In the genomic region with DNA sequence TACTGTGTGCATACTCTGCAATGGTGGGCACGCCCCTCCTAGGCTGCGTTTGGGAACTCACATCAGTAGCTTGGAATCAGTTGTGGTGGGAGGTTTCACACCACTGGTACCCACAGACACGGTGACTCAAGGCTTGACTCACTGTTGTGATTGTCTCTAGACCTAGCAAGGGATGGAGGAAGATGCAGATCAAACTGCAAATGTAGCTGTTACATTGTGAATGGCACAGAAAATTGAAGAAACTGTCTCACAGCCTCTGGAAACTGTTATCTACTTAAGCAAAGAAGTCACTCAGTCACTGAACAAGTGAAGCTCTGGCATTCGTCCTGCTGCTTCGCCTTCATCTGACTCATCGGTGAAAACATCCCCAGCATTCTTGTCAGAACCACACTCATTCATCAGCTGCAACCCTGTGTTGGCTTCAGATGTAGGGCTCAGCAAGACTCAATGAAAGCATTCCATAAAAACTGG, we compare ENCODE assay signal across 2 cellular contexts.
TF ChIP-seq lines count a peak whose summit lies in the region.

No MANE protein-coding gene starts in this region.

TF ChIP-seq in GM12878, 131 proteins besides CTCF, POLR2A, EP300 and RAD21 (continued from another document):
- TF ChIP-seq, protein P1, sequence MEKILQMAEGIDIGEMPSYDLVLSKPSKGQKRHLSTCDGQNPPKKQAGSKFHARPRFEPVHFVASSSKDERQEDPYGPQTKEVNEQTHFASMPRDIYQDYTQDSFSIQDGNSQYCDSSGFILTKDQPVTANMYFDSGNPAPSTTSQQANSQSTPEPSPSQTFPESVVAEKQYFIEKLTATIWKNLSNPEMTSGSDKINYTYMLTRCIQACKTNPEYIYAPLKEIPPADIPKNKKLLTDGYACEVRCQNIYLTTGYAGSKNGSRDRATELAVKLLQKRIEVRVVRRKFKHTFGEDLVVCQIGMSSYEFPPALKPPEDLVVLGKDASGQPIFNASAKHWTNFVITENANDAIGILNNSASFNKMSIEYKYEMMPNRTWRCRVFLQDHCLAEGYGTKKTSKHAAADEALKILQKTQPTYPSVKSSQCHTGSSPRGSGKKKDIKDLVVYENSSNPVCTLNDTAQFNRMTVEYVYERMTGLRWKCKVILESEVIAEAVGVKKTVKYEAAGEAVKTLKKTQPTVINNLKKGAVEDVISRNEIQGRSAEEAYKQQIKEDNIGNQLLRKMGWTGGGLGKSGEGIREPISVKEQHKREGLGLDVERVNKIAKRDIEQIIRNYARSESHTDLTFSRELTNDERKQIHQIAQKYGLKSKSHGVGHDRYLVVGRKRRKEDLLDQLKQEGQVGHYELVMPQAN (conservative IDR thresholded peaks at IDR 0.05): no peak
- no peak for TF ChIP-seq ZSCAN29 (IDR thresholded peaks at IDR 0.05)
- no peak for TF ChIP-seq ZNF274 (IDR thresholded peaks at IDR 0.05; ENCODE audit: insufficient read depth, insufficient read length)
- no peak for TF ChIP-seq FOXM1 (IDR thresholded peaks at IDR 0.05; ENCODE audit: low read depth, low read length)
- no peak for TF ChIP-seq ESRRA (IDR thresholded peaks at IDR 0.05; ENCODE audit: low read length)
- TF ChIP-seq MTA3 (IDR thresholded peaks at IDR 0.05; ENCODE audit: borderline replicate concordance, low read length): no peak
- TF ChIP-seq EGR1 (IDR thresholded peaks at IDR 0.05; ENCODE audit: borderline replicate concordance in 1 of 2, low read depth in 2 of 2, low read length in 2 of 2): no peak
- TF ChIP-seq CHD4 (IDR thresholded peaks at IDR 0.05): no peak
- TF ChIP-seq FOXK2 (IDR thresholded peaks at IDR 0.05): no peak
- TF ChIP-seq GABPA (IDR thresholded peaks at IDR 0.05; ENCODE audit: low read depth): no peak

TF ChIP-seq in GM23338, 12 proteins besides CTCF, POLR2A, EP300 and RAD21 (continued from another document):
- TF ChIP-seq, protein P2, sequence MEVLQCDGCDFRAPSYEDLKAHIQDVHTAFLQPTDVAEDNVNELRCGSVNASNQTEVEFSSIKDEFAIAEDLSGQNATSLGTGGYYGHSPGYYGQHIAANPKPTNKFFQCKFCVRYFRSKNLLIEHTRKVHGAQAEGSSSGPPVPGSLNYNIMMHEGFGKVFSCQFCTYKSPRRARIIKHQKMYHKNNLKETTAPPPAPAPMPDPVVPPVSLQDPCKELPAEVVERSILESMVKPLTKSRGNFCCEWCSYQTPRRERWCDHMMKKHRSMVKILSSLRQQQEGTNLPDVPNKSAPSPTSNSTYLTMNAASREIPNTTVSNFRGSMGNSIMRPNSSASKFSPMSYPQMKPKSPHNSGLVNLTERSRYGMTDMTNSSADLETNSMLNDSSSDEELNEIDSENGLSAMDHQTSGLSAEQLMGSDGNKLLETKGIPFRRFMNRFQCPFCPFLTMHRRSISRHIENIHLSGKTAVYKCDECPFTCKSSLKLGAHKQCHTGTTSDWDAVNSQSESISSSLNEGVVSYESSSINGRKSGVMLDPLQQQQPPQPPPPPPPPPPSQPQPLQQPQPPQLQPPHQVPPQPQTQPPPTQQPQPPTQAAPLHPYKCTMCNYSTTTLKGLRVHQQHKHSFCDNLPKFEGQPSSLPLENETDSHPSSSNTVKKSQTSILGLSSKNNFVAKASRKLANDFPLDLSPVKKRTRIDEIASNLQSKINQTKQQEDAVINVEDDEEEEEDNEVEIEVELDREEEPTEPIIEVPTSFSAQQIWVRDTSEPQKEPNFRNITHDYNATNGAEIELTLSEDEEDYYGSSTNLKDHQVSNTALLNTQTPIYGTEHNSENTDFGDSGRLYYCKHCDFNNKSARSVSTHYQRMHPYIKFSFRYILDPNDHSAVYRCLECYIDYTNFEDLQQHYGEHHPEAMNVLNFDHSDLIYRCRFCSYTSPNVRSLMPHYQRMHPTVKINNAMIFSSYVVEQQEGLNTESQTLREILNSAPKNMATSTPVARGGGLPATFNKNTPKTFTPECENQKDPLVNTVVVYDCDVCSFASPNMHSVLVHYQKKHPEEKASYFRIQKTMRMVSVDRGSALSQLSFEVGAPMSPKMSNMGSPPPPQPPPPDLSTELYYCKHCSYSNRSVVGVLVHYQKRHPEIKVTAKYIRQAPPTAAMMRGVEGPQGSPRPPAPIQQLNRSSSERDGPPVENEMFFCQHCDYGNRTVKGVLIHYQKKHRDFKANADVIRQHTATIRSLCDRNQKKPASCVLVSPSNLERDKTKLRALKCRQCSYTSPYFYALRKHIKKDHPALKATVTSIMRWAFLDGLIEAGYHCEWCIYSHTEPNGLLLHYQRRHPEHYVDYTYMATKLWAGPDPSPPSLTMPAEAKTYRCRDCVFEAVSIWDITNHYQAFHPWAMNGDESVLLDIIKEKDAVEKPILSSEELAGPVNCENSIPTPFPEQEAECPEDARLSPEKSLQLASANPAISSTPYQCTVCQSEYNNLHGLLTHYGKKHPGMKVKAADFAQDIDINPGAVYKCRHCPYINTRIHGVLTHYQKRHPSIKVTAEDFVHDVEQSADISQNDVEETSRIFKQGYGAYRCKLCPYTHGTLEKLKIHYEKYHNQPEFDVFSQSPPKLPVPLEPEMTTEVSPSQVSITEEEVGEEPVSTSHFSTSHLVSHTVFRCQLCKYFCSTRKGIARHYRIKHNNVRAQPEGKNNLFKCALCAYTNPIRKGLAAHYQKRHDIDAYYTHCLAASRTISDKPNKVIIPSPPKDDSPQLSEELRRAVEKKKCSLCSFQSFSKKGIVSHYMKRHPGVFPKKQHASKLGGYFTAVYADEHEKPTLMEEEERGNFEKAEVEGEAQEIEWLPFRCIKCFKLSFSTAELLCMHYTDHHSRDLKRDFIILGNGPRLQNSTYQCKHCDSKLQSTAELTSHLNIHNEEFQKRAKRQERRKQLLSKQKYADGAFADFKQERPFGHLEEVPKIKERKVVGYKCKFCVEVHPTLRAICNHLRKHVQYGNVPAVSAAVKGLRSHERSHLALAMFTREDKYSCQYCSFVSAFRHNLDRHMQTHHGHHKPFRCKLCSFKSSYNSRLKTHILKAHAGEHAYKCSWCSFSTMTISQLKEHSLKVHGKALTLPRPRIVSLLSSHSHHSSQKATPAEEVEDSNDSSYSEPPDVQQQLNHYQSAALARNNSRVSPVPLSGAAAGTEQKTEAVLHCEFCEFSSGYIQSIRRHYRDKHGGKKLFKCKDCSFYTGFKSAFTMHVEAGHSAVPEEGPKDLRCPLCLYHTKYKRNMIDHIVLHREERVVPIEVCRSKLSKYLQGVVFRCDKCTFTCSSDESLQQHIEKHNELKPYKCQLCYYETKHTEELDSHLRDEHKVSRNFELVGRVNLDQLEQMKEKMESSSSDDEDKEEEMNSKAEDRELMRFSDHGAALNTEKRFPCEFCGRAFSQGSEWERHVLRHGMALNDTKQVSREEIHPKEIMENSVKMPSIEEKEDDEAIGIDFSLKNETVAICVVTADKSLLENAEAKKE (CRISPR knock-in tag; IDR thresholded peaks at IDR 0.05): no peak
- TF ChIP-seq, protein P3, sequence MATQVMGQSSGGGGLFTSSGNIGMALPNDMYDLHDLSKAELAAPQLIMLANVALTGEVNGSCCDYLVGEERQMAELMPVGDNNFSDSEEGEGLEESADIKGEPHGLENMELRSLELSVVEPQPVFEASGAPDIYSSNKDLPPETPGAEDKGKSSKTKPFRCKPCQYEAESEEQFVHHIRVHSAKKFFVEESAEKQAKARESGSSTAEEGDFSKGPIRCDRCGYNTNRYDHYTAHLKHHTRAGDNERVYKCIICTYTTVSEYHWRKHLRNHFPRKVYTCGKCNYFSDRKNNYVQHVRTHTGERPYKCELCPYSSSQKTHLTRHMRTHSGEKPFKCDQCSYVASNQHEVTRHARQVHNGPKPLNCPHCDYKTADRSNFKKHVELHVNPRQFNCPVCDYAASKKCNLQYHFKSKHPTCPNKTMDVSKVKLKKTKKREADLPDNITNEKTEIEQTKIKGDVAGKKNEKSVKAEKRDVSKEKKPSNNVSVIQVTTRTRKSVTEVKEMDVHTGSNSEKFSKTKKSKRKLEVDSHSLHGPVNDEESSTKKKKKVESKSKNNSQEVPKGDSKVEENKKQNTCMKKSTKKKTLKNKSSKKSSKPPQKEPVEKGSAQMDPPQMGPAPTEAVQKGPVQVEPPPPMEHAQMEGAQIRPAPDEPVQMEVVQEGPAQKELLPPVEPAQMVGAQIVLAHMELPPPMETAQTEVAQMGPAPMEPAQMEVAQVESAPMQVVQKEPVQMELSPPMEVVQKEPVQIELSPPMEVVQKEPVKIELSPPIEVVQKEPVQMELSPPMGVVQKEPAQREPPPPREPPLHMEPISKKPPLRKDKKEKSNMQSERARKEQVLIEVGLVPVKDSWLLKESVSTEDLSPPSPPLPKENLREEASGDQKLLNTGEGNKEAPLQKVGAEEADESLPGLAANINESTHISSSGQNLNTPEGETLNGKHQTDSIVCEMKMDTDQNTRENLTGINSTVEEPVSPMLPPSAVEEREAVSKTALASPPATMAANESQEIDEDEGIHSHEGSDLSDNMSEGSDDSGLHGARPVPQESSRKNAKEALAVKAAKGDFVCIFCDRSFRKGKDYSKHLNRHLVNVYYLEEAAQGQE (IDR thresholded peaks at IDR 0.05; ENCODE audit: unreplicated experiment): no peak
- no peak for TF ChIP-seq NANOG (IDR thresholded peaks at IDR 0.05; ENCODE audit: borderline replicate concordance)
- TF ChIP-seq EZH2phosphoT487 (IDR thresholded peaks at IDR 0.05; ENCODE audit: unreplicated experiment): no peak
- TF ChIP-seq ZNF114 (CRISPR knock-in tag; IDR thresholded peaks at IDR 0.05): no peak
